14 cellular contexts compared by ENCODE assay signal in genomic region chrX:261167-261857, GRCh38. TPM values are rescaled to one million over a fixed set of nuclear protein-coding genes. Genes with fewer than 3 reads are reported as not detected.
A peak's percentile ranks its signal among the peaks of the same experiment; 100 is the strongest.
DNase-seq lines count a peak whose midpoint lies in the region; ATAC-seq, FAIRE-seq and TF ChIP-seq lines count a peak whose summit lies in the region.
"Had no signal": no experiment of that assay in that cellular context is flagged by ENCODE, and none has a peak within 500 bp of the region (broad histone marks: within the 10 kb centered on the region; RNA-seq: fewer than 3 reads in every experiment).

No MANE protein-coding gene starts in this region.

- H3K9ac ChIP-seq in adipocyte (ENCODE audit: low read length), result peak overlapping the region; percentile 62

- H3K27ac ChIP-seq in right atrium auricular region (no peak overlapping the region), prostate gland (no peak overlapping the region)
- H3K27ac ChIP-seq: esophagus squamous epithelium, SJSA1 had no signal

- H3K36me3 ChIP-seq in adipocyte (ENCODE audit: control insufficient read depth, insufficient read depth, low read length, severe bottlenecking) (no peaks in the 10 kb centered on the region), right atrium auricular region (no peaks in the 10 kb centered on the region), prostate gland (no peaks in the 10 kb centered on the region)
- H3K36me3 ChIP-seq: esophagus squamous epithelium, SJSA1 had no signal

- intact Hi-C loops in prostate gland (cut with DNase I), result no loop called here

- ATAC-seq in HG03025 (IDR thresholded peaks at IDR 0.05; ENCODE audit: low FRiP score, unreplicated experiment), result no peak
- ATAC-seq in HG02588 (IDR thresholded peaks at IDR 0.05; ENCODE audit: unreplicated experiment), result no peak
- ATAC-seq in GM18502 (IDR thresholded peaks at IDR 0.05; ENCODE audit: poor library complexity, unreplicated experiment), result no peak

- 61% methylated on average over 31 of the region's 32 CpGs for WGBS in prostate gland

- H3K9me3 ChIP-seq in adipocyte (ENCODE audit: control insufficient read depth, low read length) (no peaks in the 10 kb centered on the region), right atrium auricular region (no peaks in the 10 kb centered on the region), prostate gland (no peaks in the 10 kb centered on the region)
- H3K9me3 ChIP-seq: esophagus squamous epithelium, SJSA1 had no signal

- TF ChIP-seq CTCF in right atrium auricular region (IDR thresholded peaks at IDR 0.05), result no peak
- no peak for TF ChIP-seq CTCF in prostate gland (IDR thresholded peaks at IDR 0.05)

- no peak for DNase-seq in GM19239 (ENCODE audit: insufficient read length, low spot score)
- peak; percentile 31 for DNase-seq in adipocyte (ENCODE audit: low read depth)
- DNase-seq in right atrium auricular region (ENCODE audit: low spot score), result peak; percentile 58
- peak; percentile 3 for DNase-seq in prostate gland (ENCODE audit: low spot score)
- DNase-seq in NCI-H345 (lab: John Stamatoyannopoulos, UW), result no peak
- DNase-seq: activated CD4-positive, alpha-beta T cell treated with anti-CD3 and anti-CD28 coated beads, Interleukin-2, amount 50 U/mL, for 4 hours; DMS153; esophagus squamous epithelium; GOT3; NCI-H1930 had no signal

- H3K27me3 ChIP-seq in adipocyte (replicated peaks; ENCODE audit: control insufficient read depth, insufficient read depth, low read length) (no peaks in the 10 kb centered on the region), right atrium auricular region (no peaks in the 10 kb centered on the region), prostate gland (replicated peaks; ENCODE audit: insufficient read depth) (no peaks in the 10 kb centered on the region)
- H3K27me3 ChIP-seq: SJSA1 had no signal

- peaks cover 32% of the 10 kb centered on the region for H3K4me1 ChIP-seq in adipocyte (ENCODE audit: control insufficient read depth, insufficient read depth, low read length)
- peaks cover 0 to 8% of the 10 kb centered on the region in 2 donors for H3K4me1 ChIP-seq in right atrium auricular region
- no peaks in the 10 kb centered on the region for H3K4me1 ChIP-seq in prostate gland (replicated peaks)
- H3K4me1 ChIP-seq: SJSA1 had no signal

- no peak for TF ChIP-seq POLR2A in prostate gland (IDR thresholded peaks at IDR 0.05)

- FAIRE-seq in GM19239 (lab: Jason Lieb, UNC), result peak; percentile 39

- H3K4me3 ChIP-seq in adipocyte (ENCODE audit: low read length) (peak overlapping the region; percentile 52), right atrium auricular region (no peak overlapping the region), prostate gland (no peak overlapping the region)
- H3K4me3 ChIP-seq: esophagus squamous epithelium, SJSA1 had no signal

RNA-seq across cellular contexts. Expression of gene PLCXD1, which starts 19.9 kb away (rescaled TPM):
- total RNA-seq in right atrium auricular region (1 to 10 TPM; 2.2 to 3.0 TPM), prostate gland (10 to 100 TPM; 12.9 to 20.8 TPM)

RNA-seq across cellular contexts. Expression of gene GTPBP6, which starts 57.3 kb away (rescaled TPM):
- total RNA-seq in right atrium auricular region, result 10 to 100 TPM; 44.6 to 52.1 TPM
- 10 to 100 TPM; 43.9 to 69.6 TPM for total RNA-seq in prostate gland

Comparison
In these comparisons a context has a peak if more than half of its experiments do, and no peak if none do; other contexts are left out.
1. DNase-seq: peak in adipocyte (single experiment), right atrium auricular region (single experiment) and prostate gland (single experiment); none in GM19239 (single experiment) and NCI-H345 (single experiment).